Comparison of ENCODE assay signal across 8 cellular contexts in genomic region chr12:94140556-94140955, GRCh38. TPM values are rescaled to one million over a fixed set of nuclear protein-coding genes. Genes with fewer than 3 reads are reported as not detected.
DNase-seq lines count a peak whose midpoint lies in the region; ATAC-seq and TF ChIP-seq lines count a peak whose summit lies in the region.

No MANE protein-coding gene starts in this region.

- no peak overlapping the region for H3K4me3 Mint-ChIP-seq in CD4-positive, alpha-beta memory T cell

- intact Hi-C loops in CD4-positive, alpha-beta memory T cell (cut with micrococcal nuclease) = loop anchor here (10.0 kb wide), 2 partner anchors 504 to 1394 kb away; no protein-coding TSS in a partner anchor

- H3K27ac ChIP-seq in CD4-positive, alpha-beta memory T cell (ENCODE audit: low read depth, low read length) = no peak overlapping the region

- no peak overlapping the region for H3K4me3 ChIP-seq in CD4-positive, alpha-beta memory T cell (ENCODE audit: low read length in 2 of 2)
- no peak overlapping the region for H3K4me3 ChIP-seq in epithelial cell of proximal tubule (ENCODE audit: low read depth, low read length)

- H3K9me3 Mint-ChIP-seq in CD4-positive, alpha-beta memory T cell = no peaks in the 10 kb centered on the region

- DNase-seq in CD4-positive, alpha-beta memory T cell = peak in 4 of 5 donors; percentile 37 to 47 (median 42)
- DNase-seq in activated CD4-positive, alpha-beta T cell treated with anti-CD3 and anti-CD28 coated beads for 4 hours = peak; percentile 31 to 39
- DNase-seq in epithelial cell of proximal tubule (ENCODE audit: low read depth) (no peak), SIG-M5 treated with dmso at 0.1 percent for 504 hours (lab: John Stamatoyannopoulos, UW; ENCODE audit: unreplicated experiment) (no peak), omental fat pad (ENCODE audit: low spot score) (no peak)
- DNase-seq in stimulated activated CD8-positive, alpha-beta memory T cell treated with anti-CD3 and anti-CD28 coated beads, Interleukin-4, amount 100 ng/mL, for 24 hours (ENCODE audit: low read depth) = peak; percentile 42

- peak overlapping the region in 1 of 7 donors; percentile 41 for H3K27ac Mint-ChIP-seq in CD4-positive, alpha-beta memory T cell

- H3K4me1 Mint-ChIP-seq in CD4-positive, alpha-beta memory T cell = peaks cover 0 to 3% (median under 1%) of the 10 kb centered on the region in 4 donors

- H3K27me3 ChIP-seq in CD4-positive, alpha-beta memory T cell (ENCODE audit: insufficient read depth, low read length) = no peaks in the 10 kb centered on the region

- no peaks in the 10 kb centered on the region for H3K36me3 Mint-ChIP-seq in CD4-positive, alpha-beta memory T cell

- CTCF ChIA-PET in CD4-positive, alpha-beta memory T cell (lab: Charles Lee; ENCODE audit: partially characterized antibody) = interaction anchor here (0.7 to 2.0 kb wide), 2 partner anchors 294 to 394 kb away, joined by 5 to 10 read pairs; no protein-coding TSS in a partner anchor

- ATAC-seq in HG02678 (IDR thresholded peaks at IDR 0.05; ENCODE audit: unreplicated experiment) (peak; percentile 47), GM21723 (IDR thresholded peaks at IDR 0.05; ENCODE audit: unreplicated experiment) (no peak), omental fat pad (ENCODE audit: low FRiP score) (no peak)

- peak; percentile 20 for TF ChIP-seq CTCF in epithelial cell of proximal tubule (conservative IDR thresholded peaks at IDR 0.05; ENCODE audit: low read depth, low read length)
- no peak for TF ChIP-seq CTCF in omental fat pad (IDR thresholded peaks at IDR 0.05)

- no peaks in the 10 kb centered on the region for H3K4me1 ChIP-seq in CD4-positive, alpha-beta memory T cell (ENCODE audit: insufficient read depth, low read length)

- H3K9me3 ChIP-seq in CD4-positive, alpha-beta memory T cell (ENCODE audit: control insufficient read depth in 1 of 2, low read length in 2 of 2) = no peaks in the 10 kb centered on the region

- POLR2A ChIA-PET in CD4-positive, alpha-beta memory T cell (lab: Charles Lee; ENCODE audit: partially characterized antibody) = no interaction called here

- no peaks in the 10 kb centered on the region for H3K27me3 Mint-ChIP-seq in CD4-positive, alpha-beta memory T cell

- H3K36me3 ChIP-seq in CD4-positive, alpha-beta memory T cell (ENCODE audit: insufficient read depth, low read length) = no peaks in the 10 kb centered on the region

RNA-seq across cellular contexts. Expression of gene PLXNC1, which starts 7.8 kb away (rescaled TPM):
- 10 to 100 TPM; 26.4 to 27.6 TPM for total RNA-seq in CD4-positive, alpha-beta memory T cell
- 1 to 10 TPM; 2.9 to 8.3 TPM for polyA plus RNA-seq in CD4-positive, alpha-beta memory T cell
- total RNA-seq in epithelial cell of proximal tubule (0.06 and 0.07 TPM in 2 replicates), omental fat pad (10 to 100 TPM in 2 of 4 donors, 1 to 10 TPM in 2; 4.2 to 42.7 (median 8.6) TPM)

Comparison
In these comparisons a context has a peak if more than half of its experiments do, and no peak if none do; other contexts are left out.
1. DNase-seq: peak in CD4-positive, alpha-beta memory T cell (4 of 5), activated CD4-positive, alpha-beta T cell treated with anti-CD3 and anti-CD28 coated beads for 4 hours (2 of 2) and stimulated activated CD8-positive, alpha-beta memory T cell treated with anti-CD3 and anti-CD28 coated beads, Interleukin-4, amount 100 ng/mL, for 24 hours (single experiment); none in epithelial cell of proximal tubule (single experiment), SIG-M5 treated with dmso at 0.1 percent for 504 hours (single experiment) and omental fat pad (single experiment).